In the genomic region with DNA sequence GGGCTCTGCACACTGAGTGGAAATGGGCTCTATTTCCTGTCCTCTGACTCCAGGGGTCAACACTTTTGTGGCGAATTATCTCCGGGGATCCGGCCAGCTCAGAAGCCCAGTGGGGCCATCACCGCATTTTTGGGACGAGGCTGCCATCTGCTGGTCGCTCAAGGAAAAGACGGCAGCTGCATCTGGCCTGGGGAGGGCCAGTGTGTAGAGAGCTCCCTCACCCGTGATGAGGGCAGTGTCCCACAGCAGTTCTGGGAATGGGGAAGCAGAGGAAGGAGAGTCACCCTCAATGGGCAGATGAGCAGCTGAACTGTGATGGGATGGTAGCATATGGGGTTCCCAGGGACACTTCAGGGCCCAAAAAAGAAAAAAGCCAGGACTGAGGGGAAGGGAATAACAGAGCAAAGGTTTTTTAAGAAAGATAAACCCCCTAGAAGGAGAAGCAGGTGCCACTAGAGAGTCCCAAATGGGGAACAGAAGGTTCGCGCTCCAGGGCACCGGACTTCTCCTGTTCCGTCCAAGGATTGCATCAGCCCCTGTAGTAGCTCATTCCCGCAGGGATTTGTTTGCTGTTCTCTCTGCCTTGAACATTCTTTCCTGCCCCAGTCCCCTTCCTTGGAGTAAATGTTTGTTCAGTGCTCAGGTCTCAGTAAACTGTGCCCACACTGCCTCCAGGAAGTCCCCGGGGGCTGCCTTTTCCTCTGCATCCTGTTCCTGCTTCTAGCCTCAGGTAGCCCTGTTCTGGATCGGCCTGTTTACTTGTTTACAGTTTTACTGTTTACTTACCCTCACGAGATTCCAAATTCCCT, we compare ENCODE assay signal across 8 cellular contexts. TPM values are rescaled to one million over a fixed set of nuclear protein-coding genes. Genes with fewer than 3 reads are reported as not detected.
DNase-seq lines count a peak whose midpoint lies in the region; ATAC-seq, FAIRE-seq and TF ChIP-seq lines count a peak whose summit lies in the region.

No MANE protein-coding gene starts in this region.

- TF ChIP-seq POLR2A in A549 (IDR thresholded peaks at IDR 0.05; ENCODE audit: low read length) = no peak

- no peak for TF ChIP-seq EP300 in A549 (IDR thresholded peaks at IDR 0.05)

- POLR2A ChIA-PET in A549 (lab: Yijun Ruan, JAX) = interaction anchor here (1.1 to 2.0 kb wide), 6 partner anchors 704 to 1192 kb away, joined by 4 to 19 read pairs (median 10); a partner anchor contains a TSS
- POLR2A ChIA-PET in activated CD4-positive, alpha-beta memory T cell treated with anti-CD3 and anti-CD28 coated beads for 36 hours (lab: Charles Lee) = interaction anchor here (0.6 kb wide), 1 partner anchor 400 kb away, joined by 3 read pairs; no protein-coding TSS in a partner anchor

- whole genome bisulfite sequencing in A549 (ENCODE audit: missing lambda C conversion rate) = 3% methylated on average over 13 of the region's 16 CpGs
- WGBS in lung, 2 donors = 11 to 13% methylated on average over 16 of the region's 16 CpGs

- H3K4me1 ChIP-seq in A549 (peaks cover 21% of the 10 kb centered on the region), lung (ENCODE audit: control insufficient read depth in 2 of 2, insufficient read depth in 2 of 2, low read length in 2 of 2) (no peaks in the 10 kb centered on the region)

- peak; percentile 98 to 99 for TF ChIP-seq RAD21 in A549 (conservative IDR thresholded peaks at IDR 0.05 in 1 of 2, IDR thresholded peaks at IDR 0.05 in 1 of 2)

- peaks cover 6% of the 10 kb centered on the region for H3K27me3 Mint-ChIP-seq in activated CD4-positive, alpha-beta memory T cell treated with anti-CD3 and anti-CD28 coated beads for 36 hours

- intact Hi-C loops in activated CD4-positive, alpha-beta memory T cell treated with anti-CD3 and anti-CD28 coated beads for 36 hours (cut with micrococcal nuclease) = no loop called here

- H3K9me3 Mint-ChIP-seq in activated CD4-positive, alpha-beta memory T cell treated with anti-CD3 and anti-CD28 coated beads for 36 hours = no peaks in the 10 kb centered on the region

- H3K27ac Mint-ChIP-seq in activated CD4-positive, alpha-beta memory T cell treated with anti-CD3 and anti-CD28 coated beads for 36 hours = no peak overlapping the region

- H3K27ac ChIP-seq in A549 (peak overlapping the region; percentile 89 to 91), lung (ENCODE audit: low read depth in 1 of 2, low read length in 1 of 2) (peak overlapping the region in 1 of 2 donors; percentile 20)

- peak overlapping the region; percentile 89 for H3K4me2 ChIP-seq in A549

- DNase-seq in A549 (ENCODE audit: low read depth in 1 of 2, low spot score in 1 of 2) = peak; percentile 82 to 83
- DNase-seq in NCI-H748 (lab: John Stamatoyannopoulos, UW; ENCODE audit: unreplicated experiment) = peak; percentile 37
- peak; percentile 80 for DNase-seq in activated CD4-positive, alpha-beta memory T cell treated with anti-CD3 and anti-CD28 coated beads for 36 hours
- DNase-seq in effector CD4-positive, alpha-beta T cell = peak; percentile 40
- peak; percentile 79 for DNase-seq in lung (ENCODE audit: low spot score)
- DNase-seq in stimulated activated CD8-positive, alpha-beta memory T cell treated with anti-CD3 and anti-CD28 coated beads, Interleukin-12 subunit alpha, Interleukin-12 subunit beta, amount 100 ng/mL, for 1 hour (ENCODE audit: low read depth) = peak; percentile 43

- CTCF ChIA-PET in A549 (lab: Yijun Ruan, JAX) = interaction anchor here (0.5 to 6.8 kb wide), 65 partner anchors 10 to 1311 kb away, joined by 3 to 82 read pairs (median 4); a partner anchor contains a TSS
- CTCF ChIA-PET in activated CD4-positive, alpha-beta memory T cell treated with anti-CD3 and anti-CD28 coated beads for 36 hours (lab: Charles Lee) = interaction anchor here (0.6 to 4.7 kb wide), 46 partner anchors 9 to 1611 kb away, joined by 3 to 55 read pairs (median 4); a partner anchor contains a TSS

- H3K36me3 Mint-ChIP-seq in activated CD4-positive, alpha-beta memory T cell treated with anti-CD3 and anti-CD28 coated beads for 36 hours = no peaks in the 10 kb centered on the region

- no peak overlapping the region for H3K4me3 Mint-ChIP-seq in activated CD4-positive, alpha-beta memory T cell treated with anti-CD3 and anti-CD28 coated beads for 36 hours

- H3K27me3 ChIP-seq in lung (ENCODE audit: control insufficient read depth, insufficient read depth) = no peaks in the 10 kb centered on the region

- no peak for FAIRE-seq in A549 (lab: Jason Lieb, UNC)

- H3K36me3 ChIP-seq in lung (ENCODE audit: control insufficient read depth in 2 of 2, insufficient read depth in 2 of 2, low read length in 2 of 2) = no peaks in the 10 kb centered on the region

- peaks cover 5% of the 10 kb centered on the region for H3K4me1 Mint-ChIP-seq in activated CD4-positive, alpha-beta memory T cell treated with anti-CD3 and anti-CD28 coated beads for 36 hours (ENCODE audit: low read depth)

- TF ChIP-seq CTCF in A549 (IDR thresholded peaks at IDR 0.05) (peak; percentile 87), lung (IDR thresholded peaks at IDR 0.05; ENCODE audit: control extremely low read depth, extremely low read depth) (peak; percentile 82)

- H3K4me3 ChIP-seq in A549 (peak overlapping the region; percentile 17; the same call in 2 of the 3 replicates), lung (no peak overlapping the region)

- H3K9me3 ChIP-seq in A549 = no peaks in the 10 kb centered on the region
- no peaks in the 10 kb centered on the region for H3K9me3 ChIP-seq in lung (ENCODE audit: control insufficient read depth in 2 of 2, insufficient read depth in 1 of 2, low read length in 1 of 2)

- ATAC-seq in A549 = peak; percentile 84 to 95
- ATAC-seq in GM18511 (IDR thresholded peaks at IDR 0.05; ENCODE audit: unreplicated experiment) = peak; percentile 94
- peak; percentile 91 for ATAC-seq in HG03135 (IDR thresholded peaks at IDR 0.05; ENCODE audit: unreplicated experiment)
- ATAC-seq in lung (ENCODE audit: insufficient read depth, low FRiP score) = peak; percentile 93

TF ChIP-seq in A549, 52 proteins besides CTCF, POLR2A, EP300 and RAD21:
- 0 out of 2 replicates have a peak, but pooled peaks have one; percentile 42 for TF ChIP-seq CHD4 (IDR thresholded peaks at IDR 0.05; ENCODE audit: borderline replicate concordance)
- TF ChIP-seq, protein P1, sequence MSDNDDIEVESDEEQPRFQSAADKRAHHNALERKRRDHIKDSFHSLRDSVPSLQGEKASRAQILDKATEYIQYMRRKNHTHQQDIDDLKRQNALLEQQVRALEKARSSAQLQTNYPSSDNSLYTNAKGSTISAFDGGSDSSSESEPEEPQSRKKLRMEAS (IDR thresholded peaks at IDR 0.05) = 0 out of 2 replicates have a peak, but pooled peaks have one; percentile 9
- no peak for TF ChIP-seq HEYL (CRISPR knock-in tag; IDR thresholded peaks at IDR 0.05)
- TF ChIP-seq ZFP36 (IDR thresholded peaks at IDR 0.05; ENCODE audit: borderline replicate concordance, partially characterized antibody) = peak; percentile 98
- TF ChIP-seq CEBPB (IDR thresholded peaks at IDR 0.05) = peak; percentile 44 to 75; a peak in 2 of 4 replicates
- TF ChIP-seq KDM5A (IDR thresholded peaks at IDR 0.05) = peak; percentile 71
- peak; percentile 94 for TF ChIP-seq SMC3 (IDR thresholded peaks at IDR 0.05)
- no peak for TF ChIP-seq CHD2 (IDR thresholded peaks at IDR 0.05; ENCODE audit: low read length, partially characterized antibody)
- no peak for TF ChIP-seq EHMT2 (IDR thresholded peaks at IDR 0.05; ENCODE audit: low read depth)
- TF ChIP-seq HDAC2 (IDR thresholded peaks at IDR 0.05) = peak; percentile 56; the same call in 1 of the 2 replicates
- no peak for TF ChIP-seq EHF (CRISPR knock-in tag; IDR thresholded peaks at IDR 0.05)
- TF ChIP-seq, protein P2, sequence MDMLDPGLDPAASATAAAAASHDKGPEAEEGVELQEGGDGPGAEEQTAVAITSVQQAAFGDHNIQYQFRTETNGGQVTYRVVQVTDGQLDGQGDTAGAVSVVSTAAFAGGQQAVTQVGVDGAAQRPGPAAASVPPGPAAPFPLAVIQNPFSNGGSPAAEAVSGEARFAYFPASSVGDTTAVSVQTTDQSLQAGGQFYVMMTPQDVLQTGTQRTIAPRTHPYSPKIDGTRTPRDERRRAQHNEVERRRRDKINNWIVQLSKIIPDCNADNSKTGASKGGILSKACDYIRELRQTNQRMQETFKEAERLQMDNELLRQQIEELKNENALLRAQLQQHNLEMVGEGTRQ (IDR thresholded peaks at IDR 0.05) = no peak
- TF ChIP-seq, protein P3, sequence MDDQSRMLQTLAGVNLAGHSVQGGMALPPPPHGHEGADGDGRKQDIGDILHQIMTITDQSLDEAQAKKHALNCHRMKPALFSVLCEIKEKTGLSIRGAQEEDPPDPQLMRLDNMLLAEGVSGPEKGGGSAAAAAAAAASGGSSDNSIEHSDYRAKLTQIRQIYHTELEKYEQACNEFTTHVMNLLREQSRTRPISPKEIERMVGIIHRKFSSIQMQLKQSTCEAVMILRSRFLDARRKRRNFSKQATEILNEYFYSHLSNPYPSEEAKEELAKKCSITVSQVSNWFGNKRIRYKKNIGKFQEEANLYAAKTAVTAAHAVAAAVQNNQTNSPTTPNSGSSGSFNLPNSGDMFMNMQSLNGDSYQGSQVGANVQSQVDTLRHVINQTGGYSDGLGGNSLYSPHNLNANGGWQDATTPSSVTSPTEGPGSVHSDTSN (IDR thresholded peaks at IDR 0.05) = no peak
- TF ChIP-seq JUN (IDR thresholded peaks at IDR 0.05) = 0 out of 5 replicates have a peak, but pooled peaks have one; percentile 22 to 26
- TF ChIP-seq BHLHE40 (IDR thresholded peaks at IDR 0.05; ENCODE audit: low read depth, low read length) = no peak
- 0 out of 2 replicates have a peak, but pooled peaks have one; percentile 11 for TF ChIP-seq KDM1A (IDR thresholded peaks at IDR 0.05; ENCODE audit: low read depth)
TF ChIP-seq in A549: peak in this region for 9.

RNA-seq across cellular contexts. Expression of a gene that starts 9.3 kb away (rescaled TPM):
- 0.23 and 0.24 TPM in 2 replicates for polyA plus RNA-seq in A549 (2011; rRNA removed)
- 0.11 and 0.16 TPM in 2 replicates for polyA plus RNA-seq in A549 (2012; cell fraction: cytosol; rRNA removed)
- 0.41 and 1.5 TPM in 2 replicates for polyA plus RNA-seq in A549 (2012; cell fraction: nucleus; rRNA removed)
- 0.13 TPM in 1 of 3 replicates, not detected in the others for polyA plus RNA-seq in A549 (2017; fragmentation: RNase III; extraction: RNeasy Plus Mini Kit Qiagen cat#74134 plus additional on column Dnase treatment)
- polyA minus RNA-seq in A549 (2011; rRNA and poly(A)+ RNA removed) = not detected in 2 replicates
- not detected for total RNA-seq in activated CD4-positive, alpha-beta memory T cell treated with anti-CD3 and anti-CD28 coated beads for 36 hours
- total RNA-seq in lung = not detected
- not detected for polyA plus RNA-seq in lung
